21 cellular contexts compared by ENCODE assay signal in the genomic region with DNA sequence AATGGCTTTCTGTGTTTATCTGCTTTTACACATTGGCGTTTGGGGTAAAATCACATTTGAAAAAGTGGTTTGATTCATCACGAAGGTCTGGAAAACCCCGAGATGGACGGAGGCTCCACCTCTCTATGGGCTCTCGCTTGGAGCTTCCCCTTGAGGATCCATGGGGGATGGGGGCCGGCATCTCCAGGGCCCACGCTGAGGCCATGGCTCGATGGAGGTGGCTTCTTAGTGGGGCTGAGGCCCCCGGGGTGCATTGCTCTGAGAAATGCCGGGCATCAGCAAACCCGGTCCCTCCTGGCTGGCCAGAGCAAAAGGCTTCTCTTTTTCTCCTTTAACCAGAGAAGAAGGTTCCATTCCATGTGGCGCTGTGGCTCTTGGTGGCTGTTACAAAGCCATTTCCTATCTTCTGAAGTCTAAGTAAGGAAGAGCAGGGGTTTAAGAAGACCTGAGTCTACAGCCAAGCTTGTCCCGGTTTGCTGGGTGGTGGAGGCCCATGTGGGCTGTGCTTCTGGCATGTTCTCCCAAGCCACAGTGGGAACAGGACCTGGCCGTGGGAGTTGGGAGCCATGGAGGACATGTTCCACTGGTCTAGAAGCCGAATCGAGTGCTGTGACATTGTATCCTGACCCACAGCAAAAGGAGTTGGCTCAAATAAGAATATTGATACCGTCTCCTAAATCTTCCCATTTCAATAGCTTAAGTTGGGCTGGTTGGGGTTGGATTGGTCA.
A peak's percentile ranks its signal among the peaks of the same experiment; 100 is the strongest.
DNase-seq lines count a peak whose midpoint lies in the region; ATAC-seq and TF ChIP-seq lines count a peak whose summit lies in the region.
"Had no signal": no experiment of that assay in that cellular context is flagged by ENCODE, and none has a peak within 500 bp of the region (broad histone marks: within the 10 kb centered on the region; RNA-seq: fewer than 3 reads in every experiment).

No MANE protein-coding gene starts in this region.

- H3K27ac Mint-ChIP-seq in type B pancreatic cell: no peak overlapping the region
- H3K27ac Mint-ChIP-seq: B cell; CD4-positive, alpha-beta T cell; CD8-positive, alpha-beta T cell had no signal

- no peak overlapping the region for H4K91ac ChIP-seq in neuronal stem cell (ENCODE audit: low read depth, low read length, poor library complexity)

- H3K4me1 ChIP-seq in right atrium auricular region (no peaks in the 10 kb centered on the region), neuronal stem cell (ENCODE audit: control insufficient read depth in 2 of 2, insufficient read depth in 1 of 2, low read depth in 1 of 2, low read length in 2 of 2) (peaks cover 10 to 13% of the 10 kb centered on the region in 2 donors)
- H3K4me1 ChIP-seq: A549 had no signal

- no peaks in the 10 kb centered on the region for H3K36me3 Mint-ChIP-seq in type B pancreatic cell
- H3K36me3 Mint-ChIP-seq: CD8-positive, alpha-beta T cell had no signal

- no peak overlapping the region for H3K4me2 ChIP-seq in neuronal stem cell (ENCODE audit: insufficient read depth, low read length, poor library complexity, severe bottlenecking)
- H3K4me2 ChIP-seq: A549; BLaER1 treated with 17β-estradiol and CSF1 and Interleukin-3, amounts not matched to agents 10 nM and 100 nM had no signal

- H2BK15ac ChIP-seq in neuronal stem cell (ENCODE audit: low read length): no peak overlapping the region

- H3K18ac ChIP-seq in neuronal stem cell (ENCODE audit: low read length): peak overlapping the region; percentile 13

- no peaks in the 10 kb centered on the region for H3K36me3 ChIP-seq in right atrium auricular region
- H3K36me3 ChIP-seq in neuronal stem cell (replicated peaks in 1 of 2; ENCODE audit: control insufficient read depth in 2 of 2, insufficient read depth in 2 of 2, low read length in 2 of 2): no peaks in the 10 kb centered on the region
- H3K36me3 ChIP-seq: BLaER1 treated with 17β-estradiol and CSF1 and Interleukin-3, amounts not matched to agents 10 nM and 100 nM had no signal

- no peak overlapping the region for H2BK5ac ChIP-seq in neuronal stem cell (ENCODE audit: low read length)

- H3K27me3 Mint-ChIP-seq in type B pancreatic cell: peaks cover 16% of the 10 kb centered on the region
- H3K27me3 Mint-ChIP-seq: CD4-positive, alpha-beta T cell had no signal

- no peak overlapping the region for H2BK12ac ChIP-seq in neuronal stem cell (ENCODE audit: low read length)

- no peak overlapping the region for H2AFZ ChIP-seq in neuronal stem cell (ENCODE audit: low read length)

- H3K14ac ChIP-seq in neuronal stem cell (ENCODE audit: low read length): no peak overlapping the region

- H3K27ac ChIP-seq in right atrium auricular region (no peak overlapping the region), neuronal stem cell (replicated peaks; ENCODE audit: low read length) (no peak overlapping the region)
- H3K27ac ChIP-seq: 22Rv1; A549; BLaER1 treated with 17β-estradiol and CSF1 and Interleukin-3, amounts not matched to agents 10 nM and 100 nM; C4-2B had no signal

- peaks cover 6% of the 10 kb centered on the region for H3K9me3 Mint-ChIP-seq in type B pancreatic cell
- H3K9me3 Mint-ChIP-seq: CD4-positive, alpha-beta T cell had no signal

- intact Hi-C loops in Right ventricle myocardium inferior (cut with DNase I): no loop called here
- intact Hi-C loops in sciatic nerve (cut with DNase I): no loop called here

- H3K9ac ChIP-seq in neuronal stem cell (ENCODE audit: low read depth, low read length, poor library complexity): no peak overlapping the region
- H3K9ac ChIP-seq: BLaER1 treated with 17β-estradiol and CSF1 and Interleukin-3, amounts not matched to agents 10 nM and 100 nM had no signal

- H4K8ac ChIP-seq in neuronal stem cell (ENCODE audit: low read depth, low read length): no peak overlapping the region

- H3K27me3 ChIP-seq in right atrium auricular region (no peaks in the 10 kb centered on the region), neuronal stem cell (ENCODE audit: control insufficient read depth in 3 of 3, insufficient read depth in 3 of 3, low read depth in 1 of 3, low read length in 3 of 3) (no peaks in the 10 kb centered on the region)
- H3K27me3 ChIP-seq: BLaER1 treated with 17β-estradiol and CSF1 and Interleukin-3, amounts not matched to agents 10 nM and 100 nM had no signal

- H3K79me1 ChIP-seq in neuronal stem cell (ENCODE audit: low read depth, low read length): no peaks in the 10 kb centered on the region

- DNase-seq in Right ventricle myocardium inferior (ENCODE audit: missing footprints) (peak; percentile 57), right atrium auricular region (ENCODE audit: low spot score) (no peak), neuronal stem cell (ENCODE audit: low spot score) (no peak), sciatic nerve (ENCODE audit: low spot score) (peak; percentile 48), type B pancreatic cell (ENCODE audit: extremely low spot score, unreplicated experiment) (peak; percentile 37), GM13977 (ENCODE audit: low spot score) (no peak), G401 (ENCODE audit: low spot score) (no peak)
- DNase-seq: AML-193; Caco-2; Calu3; CD4-positive, alpha-beta T cell; DMS79 treated with DMSO at 0.1 percent for 48 hours; GDM1 had no signal

- H3K4me3 ChIP-seq in right atrium auricular region (no peak overlapping the region), neuronal stem cell (ENCODE audit: low read length in 2 of 2) (no peak overlapping the region)
- H3K4me3 ChIP-seq: A549; BLaER1 treated with 17β-estradiol and CSF1 and Interleukin-3, amounts not matched to agents 10 nM and 100 nM; GM12878 had no signal

- WGBS in neuronal stem cell (ENCODE audit: extremely low coverage in 2 of 2, insufficient read length in 2 of 2, insufficient replicate concordance in 1 of 2), 2 donors: no CpG with 5 or more reads among the region's 17 CpGs

- H3K4ac ChIP-seq in neuronal stem cell (ENCODE audit: low read length): no peak overlapping the region

- H3K4me3 Mint-ChIP-seq in type B pancreatic cell: no peak overlapping the region
- H3K4me3 Mint-ChIP-seq: B cell; CD4-positive, alpha-beta T cell; CD8-positive, alpha-beta T cell had no signal

- H2AK5ac ChIP-seq in neuronal stem cell (ENCODE audit: low read depth, low read length): no peak overlapping the region

- in situ Hi-C loops in GM13977 (cut with MboI; ENCODE audit: low pct_unique_long_range_greater_than_20kb, low sequenced_read_pairs, unreplicated experiment) (no loop called here), G401 (cut with HindIII; ENCODE audit: low sequenced_read_pairs) (no loop called here)

- no peak overlapping the region for H2BK120ac ChIP-seq in neuronal stem cell (ENCODE audit: low read depth, low read length)

- no peak for TF ChIP-seq CTCF in right atrium auricular region (IDR thresholded peaks at IDR 0.05)
- no peak for TF ChIP-seq CTCF in type B pancreatic cell (conservative IDR thresholded peaks at IDR 0.05)
- TF ChIP-seq CTCF in GM13977 (IDR thresholded peaks at IDR 0.05; ENCODE audit: extremely low read depth, insufficient read depth, missing control alignments): no peak

- peaks cover 9% of the 10 kb centered on the region for H3K4me1 Mint-ChIP-seq in type B pancreatic cell (ENCODE audit: unreplicated experiment)
- H3K4me1 Mint-ChIP-seq: B cell had no signal

- ATAC-seq in Right ventricle myocardium inferior (no peak), sciatic nerve (no peak), HG03175 (IDR thresholded peaks at IDR 0.05; ENCODE audit: unreplicated experiment) (no peak)
- ATAC-seq: A549; CD8-positive, alpha-beta T cell; GM12878 had no signal

- no peaks in the 10 kb centered on the region for H3K9me3 ChIP-seq in right atrium auricular region
- H3K9me3 ChIP-seq in neuronal stem cell (replicated peaks in 1 of 2; ENCODE audit: control insufficient read depth in 2 of 2, insufficient read depth in 1 of 2, low read depth in 1 of 2, low read length in 2 of 2): peaks cover 0 to 4% of the 10 kb centered on the region in 2 donors

- no peak overlapping the region for H3K23ac ChIP-seq in neuronal stem cell (ENCODE audit: low read depth, low read length, poor library complexity)

Comparison
In these comparisons a context has a peak if more than half of its experiments do, and no peak if none do; other contexts are left out.
1. DNase-seq: peak in Right ventricle myocardium inferior (single experiment), sciatic nerve (single experiment) and type B pancreatic cell (single experiment); none in right atrium auricular region (single experiment), neuronal stem cell (single experiment), GM13977 (single experiment) and G401 (single experiment).